In the genomic region with DNA sequence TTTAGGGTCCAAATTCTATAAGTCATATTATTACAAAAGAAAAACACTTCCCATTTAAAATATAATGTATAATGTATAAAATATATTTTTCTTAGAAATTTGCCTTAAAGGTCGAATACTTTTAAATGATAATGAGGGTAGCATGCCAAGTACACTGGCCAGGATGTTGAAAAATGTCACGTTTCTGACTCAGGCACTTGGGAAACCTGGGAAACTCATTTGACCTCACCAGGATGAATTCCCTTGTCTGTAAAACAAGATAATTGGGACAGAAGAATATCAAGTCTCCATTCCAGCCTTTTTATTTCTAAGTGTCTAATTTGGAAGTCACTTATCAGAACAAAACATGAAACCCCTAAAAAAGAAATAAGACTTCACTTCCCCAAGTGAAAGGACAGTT, we compare ENCODE assay signal across 25 cellular contexts.
"Had no signal": no experiment of that assay in that cellular context is flagged by ENCODE, and none has a peak within 500 bp of the region (broad histone marks: within the 10 kb centered on the region; RNA-seq: fewer than 3 reads in every experiment).

No MANE protein-coding gene starts in this region.

- H3K4me2 ChIP-seq: hepatocyte had no signal

- H3K27ac ChIP-seq: coronary artery, dorsolateral prefrontal cortex, epithelial cell of prostate, esophagus muscularis mucosa, esophagus squamous epithelium, foreskin keratinocyte, gastrocnemius medialis, gastroesophageal sphincter, heart left ventricle, heart right ventricle, hepatocyte had no signal

- H3K4me3 ChIP-seq: coronary artery, dorsolateral prefrontal cortex, esophagus muscularis mucosa, esophagus squamous epithelium, gastrocnemius medialis, gastroesophageal sphincter, heart left ventricle, heart right ventricle, hepatocyte had no signal

- H3K27ac Mint-ChIP-seq: dendritic cell treated with granulocyte-macrophage colony-stimulating factor and Interleukin-4, amounts not matched to agents 40 ng/mL and 50 ng/mL, for 4 days; effector memory CD8-positive, alpha-beta T cell; endodermal cell had no signal

- H3K27me3 ChIP-seq: dorsolateral prefrontal cortex, esophagus muscularis mucosa, esophagus squamous epithelium, foreskin keratinocyte, gastroesophageal sphincter, heart left ventricle, hepatocyte had no signal

- H3K4me1 ChIP-seq: foreskin keratinocyte had no signal

- H3K9me3 Mint-ChIP-seq: dendritic cell treated with granulocyte-macrophage colony-stimulating factor and Interleukin-4, amounts not matched to agents 40 ng/mL and 50 ng/mL, for 4 days; effector memory CD8-positive, alpha-beta T cell; endodermal cell had no signal

- H3K27me3 Mint-ChIP-seq: dendritic cell treated with granulocyte-macrophage colony-stimulating factor and Interleukin-4, amounts not matched to agents 40 ng/mL and 50 ng/mL, for 4 days had no signal

- DNase-seq: cortex of kidney; dermis blood vessel endothelial cell; dorsolateral prefrontal cortex; effector CD4-positive, alpha-beta T cell; effector CD8-positive, alpha-beta T cell; effector memory CD4-positive, alpha-beta T cell; effector memory CD8-positive, alpha-beta T cell; endodermal cell; erythroblast; esophagus squamous epithelium; foreskin fibroblast; foreskin keratinocyte; foreskin melanocyte; gastrocnemius medialis; glutamatergic neuron; head of caudate nucleus; heart left ventricle; heart right ventricle had no signal

- H3K4me3 Mint-ChIP-seq: dendritic cell treated with granulocyte-macrophage colony-stimulating factor and Interleukin-4, amounts not matched to agents 40 ng/mL and 50 ng/mL, for 4 days; effector memory CD8-positive, alpha-beta T cell; endodermal cell had no signal

- H2AFZ ChIP-seq: hepatocyte had no signal

- H3K79me2 ChIP-seq: hepatocyte had no signal

- H3K9me3 ChIP-seq: esophagus muscularis mucosa, esophagus squamous epithelium, gastrocnemius medialis, gastroesophageal sphincter, heart left ventricle, heart right ventricle had no signal

- ATAC-seq: effector memory CD8-positive, alpha-beta T cell; esophagus mucosa; foreskin keratinocyte; gastrocnemius medialis; gastroesophageal sphincter; heart left ventricle; heart right ventricle had no signal

- H3K36me3 ChIP-seq: esophagus muscularis mucosa, esophagus squamous epithelium, gastrocnemius medialis, gastroesophageal sphincter, heart left ventricle, heart right ventricle had no signal
